In the genomic region with DNA sequence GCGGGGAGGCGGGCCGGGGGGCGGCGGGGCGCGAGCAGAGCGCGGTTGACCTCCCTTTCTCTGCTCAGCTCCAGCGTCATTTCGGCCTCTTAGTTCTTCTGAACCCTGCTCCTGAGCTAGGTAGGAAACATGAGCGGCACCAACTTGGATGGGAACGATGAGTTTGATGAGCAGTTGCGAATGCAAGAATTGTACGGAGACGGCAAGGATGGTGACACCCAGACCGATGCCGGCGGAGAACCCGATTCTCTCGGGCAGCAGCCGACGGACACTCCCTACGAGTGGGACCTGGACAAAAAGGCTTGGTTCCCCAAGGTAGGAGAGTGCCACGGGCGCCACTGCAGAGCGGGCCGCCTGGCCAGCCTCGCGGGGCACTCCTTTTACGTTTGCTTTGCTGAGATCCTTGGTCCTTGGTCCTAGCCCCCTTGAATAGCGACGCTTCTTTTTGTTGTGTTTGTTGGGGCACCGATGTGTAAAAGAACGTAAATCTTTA, we compare ENCODE assay signal across 8 cellular contexts. TPM values are rescaled to one million over a fixed set of nuclear protein-coding genes. Genes with fewer than 3 reads are reported as not detected.
DNase-seq lines count a peak whose midpoint lies in the region; ATAC-seq and TF ChIP-seq lines count a peak whose summit lies in the region.

A gene with protein sequence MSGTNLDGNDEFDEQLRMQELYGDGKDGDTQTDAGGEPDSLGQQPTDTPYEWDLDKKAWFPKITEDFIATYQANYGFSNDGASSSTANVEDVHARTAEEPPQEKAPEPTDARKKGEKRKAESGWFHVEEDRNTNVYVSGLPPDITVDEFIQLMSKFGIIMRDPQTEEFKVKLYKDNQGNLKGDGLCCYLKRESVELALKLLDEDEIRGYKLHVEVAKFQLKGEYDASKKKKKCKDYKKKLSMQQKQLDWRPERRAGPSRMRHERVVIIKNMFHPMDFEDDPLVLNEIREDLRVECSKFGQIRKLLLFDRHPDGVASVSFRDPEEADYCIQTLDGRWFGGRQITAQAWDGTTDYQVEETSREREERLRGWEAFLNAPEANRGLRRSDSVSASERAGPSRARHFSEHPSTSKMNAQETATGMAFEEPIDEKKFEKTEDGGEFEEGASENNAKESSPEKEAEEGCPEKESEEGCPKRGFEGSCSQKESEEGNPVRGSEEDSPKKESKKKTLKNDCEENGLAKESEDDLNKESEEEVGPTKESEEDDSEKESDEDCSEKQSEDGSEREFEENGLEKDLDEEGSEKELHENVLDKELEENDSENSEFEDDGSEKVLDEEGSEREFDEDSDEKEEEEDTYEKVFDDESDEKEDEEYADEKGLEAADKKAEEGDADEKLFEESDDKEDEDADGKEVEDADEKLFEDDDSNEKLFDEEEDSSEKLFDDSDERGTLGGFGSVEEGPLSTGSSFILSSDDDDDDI (plus strand): TSS at position 37 of the 493 bp plus-strand sequence. CDS start 93 bp downstream, at position 130.

- peak within 1 kb of the TSS; percentile 87 for H3K4me2 ChIP-seq in osteoblast (ENCODE audit: insufficient read depth, low read length)

- H3K79me2 ChIP-seq in osteoblast (ENCODE audit: insufficient read depth, low read length), result peaks cover 21% of the 10 kb centered on the region

- H2AFZ ChIP-seq in osteoblast (ENCODE audit: low read length), result peak within 1 kb of the TSS; percentile 95

- CTCF ChIA-PET in activated CD8-positive, alpha-beta memory T cell treated with anti-CD3 and anti-CD28 coated beads for 36 hours (lab: Charles Lee), result no interaction called here

- H3K4me3 ChIP-seq in WERI-Rb-1 (ENCODE audit: low read depth, low read length) (peak within 1 kb of the TSS; percentile 85), osteoblast (ENCODE audit: insufficient read depth, low read length) (peak within 1 kb of the TSS; percentile 79)

- H4K20me1 ChIP-seq in osteoblast (ENCODE audit: insufficient read depth, low read length), result peaks cover 6% of the 10 kb centered on the region

- POLR2A ChIA-PET in activated CD8-positive, alpha-beta memory T cell treated with anti-CD3 and anti-CD28 coated beads for 36 hours (lab: Charles Lee), result interaction anchor here (0.5 kb wide), 1 partner anchor 270 kb away, joined by 3 read pairs; no protein-coding TSS in a partner anchor

- ATAC-seq in HG03103 (IDR thresholded peaks at IDR 0.05; ENCODE audit: low read depth, unreplicated experiment), result peak; percentile 12
- ATAC-seq in GM21367 (IDR thresholded peaks at IDR 0.05; ENCODE audit: unreplicated experiment), result no peak
- no peak for ATAC-seq in HG02885 (IDR thresholded peaks at IDR 0.05; ENCODE audit: poor library complexity, unreplicated experiment)

- no peak for DNase-seq in activated CD8-positive, alpha-beta memory T cell treated with anti-CD3 and anti-CD28 coated beads, Interleukin-2, amount 50 U/mL, for 4 hours
- no peak for DNase-seq in WERI-Rb-1
- peak; percentile 10 for DNase-seq in foreskin melanocyte
- DNase-seq in osteoblast (ENCODE audit: insufficient read length, low spot score, missing footprints), result no peak

- H3K27me3 ChIP-seq in WERI-Rb-1 (ENCODE audit: insufficient read depth, low read depth, severe bottlenecking) (peaks cover 20% of the 10 kb centered on the region), osteoblast (ENCODE audit: insufficient read depth, low read length) (peaks cover 2% of the 10 kb centered on the region)

- peaks cover 5% of the 10 kb centered on the region for H3K4me1 ChIP-seq in osteoblast (ENCODE audit: insufficient read depth, low read length)

- H3K27ac ChIP-seq in WERI-Rb-1 (peak within 1 kb of the TSS; percentile 86), osteoblast (ENCODE audit: low read depth, low read length) (peak within 1 kb of the TSS; percentile 89)

- H3K9me3 ChIP-seq in WERI-Rb-1 (ENCODE audit: severe bottlenecking), result no peaks in the 10 kb centered on the region
- no peaks in the 10 kb centered on the region for H3K9me3 ChIP-seq in osteoblast (ENCODE audit: low read depth, low read length)

- H3K36me3 ChIP-seq in WERI-Rb-1 (peaks cover 19% of the 10 kb centered on the region), osteoblast (ENCODE audit: insufficient read depth, low read length) (peaks cover 1% of the 10 kb centered on the region)

- TF ChIP-seq CTCF in WERI-Rb-1 (IDR thresholded peaks at IDR 0.05; ENCODE audit: low read depth, low read length), result no peak
- no peak for TF ChIP-seq CTCF in osteoblast (IDR thresholded peaks at IDR 0.05; ENCODE audit: extremely low read depth, low read depth, low read length)

RNA-seq across cellular contexts. Expression of the gene that starts here (rescaled TPM):
- 10 to 100 TPM; 43.6 to 44.5 TPM for total RNA-seq in activated CD8-positive, alpha-beta memory T cell treated with anti-CD3 and anti-CD28 coated beads for 36 hours
- total RNA-seq in osteoblast, result 25.3 and 26.1 TPM in 2 replicates
